In the genomic region with DNA sequence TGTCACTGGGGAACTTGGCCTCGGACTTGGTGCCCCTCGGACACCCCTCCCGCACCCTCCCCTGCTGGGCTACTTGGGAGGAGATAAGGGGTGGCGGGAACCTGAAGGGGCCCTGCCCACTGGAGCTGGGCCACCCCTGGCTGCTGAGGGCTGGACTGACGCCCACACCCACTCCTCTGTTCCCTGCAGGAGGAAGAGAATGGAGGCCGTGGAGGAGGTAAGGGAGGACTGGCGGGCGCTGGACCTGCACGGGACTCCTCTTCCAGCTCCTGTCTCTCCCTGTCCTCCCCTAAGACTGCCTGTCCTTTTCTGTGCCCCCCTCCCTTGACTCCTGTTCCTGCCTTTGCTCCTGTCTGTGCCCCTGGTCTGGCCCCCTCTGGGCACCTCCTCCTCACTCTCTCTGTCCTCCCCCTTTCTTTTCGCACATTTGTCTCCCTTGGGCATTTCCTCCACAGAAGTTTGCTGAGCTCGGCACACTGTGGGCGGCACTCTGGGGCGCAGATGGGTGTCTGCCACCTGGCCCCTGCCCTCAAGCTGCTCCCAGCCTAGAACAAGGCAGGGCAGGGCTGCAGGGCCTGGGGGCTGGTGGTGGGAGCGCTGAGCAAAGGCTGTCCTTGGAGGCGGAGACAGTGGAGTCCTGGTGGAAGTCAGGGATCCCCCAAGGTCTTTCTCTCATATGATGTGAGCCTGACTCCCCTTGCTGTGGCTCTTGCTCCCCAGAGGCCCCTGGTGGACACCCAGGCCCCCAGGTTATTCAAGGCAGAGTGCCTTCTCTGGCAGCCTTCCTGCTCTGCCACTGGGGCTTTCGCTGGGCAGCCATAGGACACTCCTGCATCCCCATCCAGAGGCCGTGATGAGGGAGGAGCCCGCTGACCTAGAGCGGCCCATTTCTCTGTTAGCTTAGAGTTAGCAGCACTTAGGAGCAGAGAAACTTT, we compare ENCODE assay signal across 2 cellular contexts.
TF ChIP-seq lines count a peak whose summit lies in the region.

No MANE protein-coding gene starts in this region.

TF ChIP-seq in H1, 55 proteins besides CTCF, POLR2A, EP300 and RAD21:
- TF ChIP-seq MAFK (IDR thresholded peaks at IDR 0.05; ENCODE audit: low read depth, low read length) (peak; percentile 5; the same call in 1 of the 2 replicates), SP1 (IDR thresholded peaks at IDR 0.05; ENCODE audit: low read depth, low read length) (no peak)
TF ChIP-seq in H1: peak in this region for 1.

TF ChIP-seq in HEK293T, 16 proteins besides CTCF, POLR2A, EP300 and RAD21:
- no peak for TF ChIP-seq FOXK2 (IDR thresholded peaks at IDR 0.05)
- no peak for TF ChIP-seq SP1 (IDR thresholded peaks at IDR 0.05)
- no peak for TF ChIP-seq CTBP1 (IDR thresholded peaks at IDR 0.05; ENCODE audit: borderline replicate concordance)
- no peak for TF ChIP-seq L3MBTL2 (conservative IDR thresholded peaks at IDR 0.05)
- TF ChIP-seq ARNT (IDR thresholded peaks at IDR 0.05) = no peak
- no peak for TF ChIP-seq LEF1 (IDR thresholded peaks at IDR 0.05; ENCODE audit: borderline replicate concordance)
- no peak for TF ChIP-seq FOXA1 (IDR thresholded peaks at IDR 0.05)
- no peak for TF ChIP-seq SUZ12 (IDR thresholded peaks at IDR 0.05)
- TF ChIP-seq ZNF384 (IDR thresholded peaks at IDR 0.05) = no peak
- no peak for TF ChIP-seq NFRKB (IDR thresholded peaks at IDR 0.05)
- TF ChIP-seq BHLHE40 (IDR thresholded peaks at IDR 0.05; ENCODE audit: borderline replicate concordance) = no peak
- TF ChIP-seq FOXM1 (IDR thresholded peaks at IDR 0.05; ENCODE audit: borderline replicate concordance) = no peak
- no peak for TF ChIP-seq ELF4 (IDR thresholded peaks at IDR 0.05)
- TF ChIP-seq, protein P1, sequence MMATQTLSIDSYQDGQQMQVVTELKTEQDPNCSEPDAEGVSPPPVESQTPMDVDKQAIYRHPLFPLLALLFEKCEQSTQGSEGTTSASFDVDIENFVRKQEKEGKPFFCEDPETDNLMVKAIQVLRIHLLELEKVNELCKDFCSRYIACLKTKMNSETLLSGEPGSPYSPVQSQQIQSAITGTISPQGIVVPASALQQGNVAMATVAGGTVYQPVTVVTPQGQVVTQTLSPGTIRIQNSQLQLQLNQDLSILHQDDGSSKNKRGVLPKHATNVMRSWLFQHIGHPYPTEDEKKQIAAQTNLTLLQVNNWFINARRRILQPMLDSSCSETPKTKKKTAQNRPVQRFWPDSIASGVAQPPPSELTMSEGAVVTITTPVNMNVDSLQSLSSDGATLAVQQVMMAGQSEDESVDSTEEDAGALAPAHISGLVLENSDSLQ (IDR thresholded peaks at IDR 0.05) = no peak
- no peak for TF ChIP-seq TARDBP (IDR thresholded peaks at IDR 0.05)
- TF ChIP-seq HDGF (IDR thresholded peaks at IDR 0.05; ENCODE audit: borderline replicate concordance) = no peak
